Comparison of ENCODE assay signal across 8 cellular contexts in the genomic region with DNA sequence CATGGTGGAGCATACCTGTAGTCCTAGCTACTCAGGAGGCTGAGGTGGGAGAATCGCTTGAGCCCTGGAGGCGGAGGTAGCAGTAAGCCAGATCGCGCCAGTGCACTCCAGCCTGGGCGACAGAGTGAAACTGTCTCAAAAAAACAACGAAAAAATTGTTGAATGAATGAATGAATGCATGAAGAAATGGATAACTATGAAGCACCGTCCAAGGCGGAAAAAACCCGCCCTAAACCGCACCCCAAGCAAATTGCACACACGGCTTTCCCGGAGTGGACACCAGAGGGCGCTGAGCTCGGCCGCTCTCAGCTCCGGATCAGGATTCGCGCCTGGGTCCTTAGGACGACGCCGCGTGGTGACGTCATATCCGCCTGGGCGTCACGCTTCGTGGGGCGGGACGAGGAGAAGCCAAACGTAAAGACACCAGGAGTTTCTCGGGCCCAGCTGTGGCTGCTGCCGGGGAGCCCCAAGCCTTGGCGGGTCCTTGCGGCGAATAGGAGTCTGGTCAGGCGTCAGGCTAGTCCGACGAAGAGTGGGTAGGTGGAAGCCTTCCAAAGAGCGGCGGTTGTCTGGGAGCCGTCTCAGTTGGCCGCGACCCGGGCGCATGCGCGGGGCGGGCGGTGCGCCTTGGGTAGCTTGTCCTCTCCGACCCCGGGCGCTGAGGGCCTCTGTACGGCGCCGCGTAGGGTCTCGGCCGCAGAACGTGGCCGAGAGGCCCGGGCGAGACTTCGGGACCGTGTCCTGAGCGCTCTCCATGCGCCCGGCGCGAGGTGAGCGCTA. TPM values are rescaled to one million over a fixed set of nuclear protein-coding genes. Genes with fewer than 3 reads are reported as not detected.
DNase-seq lines count a peak whose midpoint lies in the region; ATAC-seq, FAIRE-seq and TF ChIP-seq lines count a peak whose summit lies in the region.

A gene (plus strand): TSS at position 639 of the 780 bp plus-strand sequence. CDS start 11,094 bp downstream, outside the sequence.
A gene (plus strand): TSS at position 364 of the 780 bp plus-strand sequence. CDS start 4,085 bp downstream, outside the sequence.

- TF ChIP-seq CTCF in D721Med (IDR thresholded peaks at IDR 0.05; ENCODE audit: insufficient read depth, missing control alignments), result peak; percentile 93

- peak within 1 kb of the TSS; percentile 10 for H3K18ac ChIP-seq in mesendoderm (ENCODE audit: low read length)

- H4K8ac ChIP-seq in mesendoderm (ENCODE audit: low read depth, low read length), result no peak within 1 kb of the TSS

- no CpG with 5 or more reads among the region's 71 CpGs for WGBS in mesendoderm (ENCODE audit: extremely low coverage, insufficient coverage, low lambda C conversion rate)

- H3K4me3 ChIP-seq in HUES48 (ENCODE audit: low read depth, low read length) (peak within 1 kb of the TSS; percentile 89), NT2/D1 (ENCODE audit: insufficient read length, low read depth) (peak within 1 kb of the TSS; percentile 90), endocrine pancreas (ENCODE audit: control insufficient read depth, insufficient read depth, low read length) (peak within 1 kb of the TSS; percentile 60), mesendoderm (ENCODE audit: low read length) (peak within 1 kb of the TSS; percentile 77)

- peaks cover 7% of the 10 kb centered on the region; the same call in 1 of the 2 replicates for H3K4me1 ChIP-seq in HUES48 (ENCODE audit: control insufficient read depth, insufficient read depth, low read length)
- peaks cover 3% of the 10 kb centered on the region for H3K4me1 ChIP-seq in NT2/D1 (ENCODE audit: insufficient read depth, insufficient read length)
- peaks cover 5% of the 10 kb centered on the region for H3K4me1 ChIP-seq in endocrine pancreas (ENCODE audit: control insufficient read depth, insufficient read depth, low read length)
- no peaks in the 10 kb centered on the region for H3K4me1 ChIP-seq in mesendoderm (ENCODE audit: control insufficient read depth, low read depth, low read length)

- no peak within 1 kb of the TSS for H2BK5ac ChIP-seq in mesendoderm (ENCODE audit: low read length)

- peak; percentile 90 for ATAC-seq in GM21390 (IDR thresholded peaks at IDR 0.05; ENCODE audit: unreplicated experiment)

- peak within 1 kb of the TSS; percentile 88 for H3K4me2 ChIP-seq in mesendoderm (ENCODE audit: low read length)

- H3K79me1 ChIP-seq in mesendoderm (ENCODE audit: low read length), result peaks cover 18% of the 10 kb centered on the region

- DNase-seq in D721Med (ENCODE audit: insufficient read length, low spot score) (peak; percentile 81), NT2/D1 (ENCODE audit: low read depth, low spot score) (peak; percentile 98), mesendoderm (peak; percentile 98)
- peak; percentile 95 for DNase-seq in activated CD8-positive, alpha-beta memory T cell treated with anti-CD3 and anti-CD28 coated beads, Interleukin-2, amount 50 U/mL, for 1 hour (ENCODE audit: extremely low read depth)
- peak; percentile 98 for DNase-seq in stimulated activated CD8-positive, alpha-beta memory T cell treated with anti-CD3 and anti-CD28 coated beads, Interleukin-15, amount 100 ng/mL, for 1 hour (ENCODE audit: low read depth)

- no peaks in the 10 kb centered on the region for H3K9me3 ChIP-seq in HUES48 (ENCODE audit: control insufficient read depth, insufficient read depth, low read length)
- H3K9me3 ChIP-seq in NT2/D1 (ENCODE audit: insufficient read depth, low read length), result no peaks in the 10 kb centered on the region
- H3K9me3 ChIP-seq in endocrine pancreas (ENCODE audit: control insufficient read depth, low read length), result no peaks in the 10 kb centered on the region

- peak within 1 kb of the TSS; percentile 99 for H3K9ac ChIP-seq in HUES48 (ENCODE audit: low read depth, low read length)
- peak within 1 kb of the TSS; percentile 97 for H3K9ac ChIP-seq in NT2/D1 (ENCODE audit: insufficient read length, low read depth)
- peak within 1 kb of the TSS; percentile 94 for H3K9ac ChIP-seq in endocrine pancreas (ENCODE audit: control insufficient read depth, insufficient read depth, low read length)
- H3K9ac ChIP-seq in mesendoderm (ENCODE audit: low read length), result peak within 1 kb of the TSS; percentile 88

- peak within 1 kb of the TSS; percentile 87 for H3K56ac ChIP-seq in mesendoderm (ENCODE audit: low read length)

- H4K5ac ChIP-seq in mesendoderm (ENCODE audit: low read length), result no peak within 1 kb of the TSS

- H3K36me3 ChIP-seq in HUES48 (ENCODE audit: control insufficient read depth, insufficient read depth, low read length) (peaks cover 31% of the 10 kb centered on the region), NT2/D1 (ENCODE audit: insufficient read depth, insufficient read length, low read length) (peaks cover 38% of the 10 kb centered on the region), endocrine pancreas (ENCODE audit: control insufficient read depth, insufficient read depth, low read length) (peaks cover 2% of the 10 kb centered on the region), mesendoderm (ENCODE audit: control insufficient read depth, insufficient read depth, low read length) (no peaks in the 10 kb centered on the region)

- H2BK120ac ChIP-seq in mesendoderm (ENCODE audit: low read depth, low read length), result no peak within 1 kb of the TSS

- H3K4ac ChIP-seq in mesendoderm (ENCODE audit: low read depth, low read length), result peak within 1 kb of the TSS; percentile 77

- H3K79me2 ChIP-seq in mesendoderm (ENCODE audit: control insufficient read depth, insufficient read depth, low read length), result peaks cover 31% of the 10 kb centered on the region

- H3K27me3 ChIP-seq in HUES48 (ENCODE audit: control insufficient read depth, insufficient read depth, low read length) (no peaks in the 10 kb centered on the region), NT2/D1 (ENCODE audit: insufficient read depth, insufficient read length) (no peaks in the 10 kb centered on the region), endocrine pancreas (ENCODE audit: control insufficient read depth, insufficient read depth, low read length) (no peaks in the 10 kb centered on the region), mesendoderm (ENCODE audit: insufficient read depth, low read length, poor library complexity) (no peaks in the 10 kb centered on the region)

- no peak within 1 kb of the TSS for H3K23ac ChIP-seq in mesendoderm (ENCODE audit: low read length)

- H2BK15ac ChIP-seq in mesendoderm (replicated peaks; ENCODE audit: low read depth), result no peak within 1 kb of the TSS

- no peak within 1 kb of the TSS for H2AK5ac ChIP-seq in mesendoderm (ENCODE audit: low read length)

- no peak for FAIRE-seq in D721Med (lab: Jason Lieb, UNC)

- peak within 1 kb of the TSS; percentile 98 for H3K27ac ChIP-seq in HUES48 (ENCODE audit: low read depth, low read length)
- peak within 1 kb of the TSS; percentile 49 for H3K27ac ChIP-seq in mesendoderm (ENCODE audit: low read depth, low read length)

RNA-seq across cellular contexts. Expression of the first gene that starts in this region (rescaled TPM):
- 6.4 TPM for polyA plus RNA-seq in mesendoderm (2013, experiment 1 of 2)
- polyA plus RNA-seq in mesendoderm (2013, experiment 2 of 2), result 4.3 TPM

RNA-seq across cellular contexts. Expression of the second gene that starts in this region (rescaled TPM):
- 19.3 TPM for polyA plus RNA-seq in mesendoderm (2013, experiment 1 of 2)
- 19.4 TPM for polyA plus RNA-seq in mesendoderm (2013, experiment 2 of 2)

Comparison
In these comparisons a context has a peak if more than half of its experiments do, and no peak if none do; other contexts are left out.
1. Peak in every context shown above with its lines: DNase-seq, ATAC-seq, H3K4me3 ChIP-seq and H3K27ac ChIP-seq.